ENCODE assay signal across 8 cellular contexts in genomic region chr14:95507174-95507573, GRCh38. TPM values are rescaled to one million over a fixed set of nuclear protein-coding genes. Genes with fewer than 3 reads are reported as not detected.
DNase-seq lines count a peak whose midpoint lies in the region; ATAC-seq and TF ChIP-seq lines count a peak whose summit lies in the region.

No MANE protein-coding gene starts in this region.

- H3K36me3 Mint-ChIP-seq in stimulated activated naive B cell treated with anti-CD40 and anti-IgM and Interleukin-4, amounts not matched to agents 10 μg/mL and 1 μg/mL and 100 μg/mL, for 72 hours, result peaks cover 26 to 45% of the 10 kb centered on the region in 2 donors

- no peaks in the 10 kb centered on the region for H3K36me3 ChIP-seq in Panc1 (ENCODE audit: control insufficient read depth, insufficient read depth, low read length)
- H3K36me3 ChIP-seq in esophagus squamous epithelium, result no peaks in the 10 kb centered on the region

- TF ChIP-seq POLR2A in esophagus squamous epithelium (IDR thresholded peaks at IDR 0.05), result no peak

- intact Hi-C loops in Panc1 (cut with micrococcal nuclease; ENCODE audit: unreplicated experiment), result no loop called here
- intact Hi-C loops in esophagus squamous epithelium (cut with DNase I), result no loop called here
- intact Hi-C loops in posterior vena cava (cut with DNase I), result no loop called here

- peak overlapping the region in 1 of 2 donors; percentile 46 for H3K4me3 Mint-ChIP-seq in stimulated activated naive B cell treated with anti-CD40 and anti-IgM and Interleukin-4, amounts not matched to agents 10 μg/mL and 1 μg/mL and 100 μg/mL, for 72 hours

- H3K27ac ChIP-seq in Panc1 (ENCODE audit: low read length) (no peak overlapping the region), esophagus squamous epithelium (peak overlapping the region; percentile 12 to 83 (median 60))

- H3K27me3 ChIP-seq in Panc1 (ENCODE audit: control insufficient read depth, insufficient read depth, low read length) (no peaks in the 10 kb centered on the region), esophagus squamous epithelium (peaks cover 0 to 18% (median 0%) of the 10 kb centered on the region in 4 donors)

- H3K27me3 Mint-ChIP-seq in stimulated activated naive B cell treated with anti-CD40 and anti-IgM and Interleukin-4, amounts not matched to agents 10 μg/mL and 1 μg/mL and 100 μg/mL, for 72 hours, result no peaks in the 10 kb centered on the region

- ATAC-seq in Panc1, result peak; percentile 60
- no peak for ATAC-seq in HG02642 (IDR thresholded peaks at IDR 0.05; ENCODE audit: poor library complexity, unreplicated experiment)
- no peak for ATAC-seq in stimulated activated naive B cell treated with anti-CD40 and anti-IgM and Interleukin-4, amounts not matched to agents 10 μg/mL and 1 μg/mL and 100 μg/mL, for 72 hours (replicated peaks)

- CTCF ChIA-PET in Panc1 (lab: Charles Lee), result no interaction called here

- H3K9me3 ChIP-seq in Panc1 (ENCODE audit: control insufficient read depth, insufficient read depth, low read depth, low read length), result no peaks in the 10 kb centered on the region
- H3K9me3 ChIP-seq in esophagus squamous epithelium, result no peaks in the 10 kb centered on the region

- 22 to 33% methylated on average over 4 to 8 of the region's 8 CpGs for WGBS in esophagus squamous epithelium, 2 donors

- TF ChIP-seq CTCF in Panc1 (IDR thresholded peaks at IDR 0.05), result no peak
- TF ChIP-seq CTCF in esophagus squamous epithelium (IDR thresholded peaks at IDR 0.05), result no peak

- H3K4me1 ChIP-seq in Panc1 (ENCODE audit: control insufficient read depth, insufficient read depth, low read length), result no peaks in the 10 kb centered on the region; the same call in 1 of the 2 replicates
- peaks cover 21 to 87% (median 45%) of the 10 kb centered on the region in 3 donors for H3K4me1 ChIP-seq in esophagus squamous epithelium

- H3K27ac Mint-ChIP-seq in stimulated activated naive B cell treated with anti-CD40 and anti-IgM and Interleukin-4, amounts not matched to agents 10 μg/mL and 1 μg/mL and 100 μg/mL, for 72 hours, result no peak overlapping the region

- in situ Hi-C loops in Panc1 (cut with HindIII; ENCODE audit: low pct_unique_long_range_greater_than_20kb, low sequenced_read_pairs), result no loop called here

- no peaks in the 10 kb centered on the region for H3K9me3 Mint-ChIP-seq in stimulated activated naive B cell treated with anti-CD40 and anti-IgM and Interleukin-4, amounts not matched to agents 10 μg/mL and 1 μg/mL and 100 μg/mL, for 72 hours

- no TSS peak for BruUV-seq in Panc1 (replicated peaks; lab: Mats Ljungman, UMichigan)

- peaks cover 59 to 96% of the 10 kb centered on the region in 2 donors for H3K4me1 Mint-ChIP-seq in stimulated activated naive B cell treated with anti-CD40 and anti-IgM and Interleukin-4, amounts not matched to agents 10 μg/mL and 1 μg/mL and 100 μg/mL, for 72 hours

- POLR2A ChIA-PET in Panc1 (lab: Charles Lee), result no interaction called here

- no peak overlapping the region for H3K4me3 ChIP-seq in Panc1 (ENCODE audit: low read depth in 2 of 2, low read length in 2 of 2)
- no peak overlapping the region for H3K4me3 ChIP-seq in esophagus squamous epithelium

- DNase-seq in EH (ENCODE audit: low read depth) (peak; percentile 98), Panc1 (ENCODE audit: low read depth, low spot score) (no peak), esophagus squamous epithelium (lab: John Stamatoyannopoulos, UW) (no peak), posterior vena cava (ENCODE audit: low spot score) (peak; percentile 91), NCI-H345 treated with DMSO at 0.1 percent for 48 hours (lab: John Stamatoyannopoulos, UW; ENCODE audit: unreplicated experiment) (no peak), inferior parietal cortex (ENCODE audit: extremely low spot score) (no peak)
- no peak for DNase-seq in stimulated activated naive B cell treated with anti-CD40 and anti-IgM and Interleukin-4, amounts not matched to agents 10 μg/mL and 1 μg/mL and 100 μg/mL, for 72 hours

RNA-seq across cellular contexts. Expression of gene SYNE3, which starts 9.3 kb away (rescaled TPM):
- 6.2 TPM for total RNA-seq in Panc1 (2021; ENCODE audit: unreplicated experiment)
- 2.1 TPM for polyA plus RNA-seq in Panc1 (2012; ENCODE audit: insufficient read length)
- total RNA-seq in esophagus squamous epithelium, result 10 to 100 TPM in 1 of 4 donors, 1 to 10 TPM in 3; 1.5 to 11.6 (median 5.5) TPM
- 10 to 100 TPM; 35.7 to 40.0 TPM for total RNA-seq in posterior vena cava

RNA-seq across cellular contexts. Expression of gene GLRX5, which starts 27.7 kb away (rescaled TPM):
- total RNA-seq in Panc1 (2021; ENCODE audit: unreplicated experiment), result 38.6 TPM
- polyA plus RNA-seq in Panc1 (2012; ENCODE audit: insufficient read length), result 42.7 TPM
- total RNA-seq in esophagus squamous epithelium, result 10 to 100 TPM; 14.4 to 40.1 (median 32.6) TPM
- total RNA-seq in posterior vena cava, result 10 to 100 TPM; 21.7 to 25.6 TPM

Comparison
In these comparisons a context has a peak if more than half of its experiments do, and no peak if none do; other contexts are left out.
1. DNase-seq: peak in EH (single experiment) and posterior vena cava (single experiment); none in Panc1 (single experiment), esophagus squamous epithelium (single experiment), NCI-H345 treated with DMSO at 0.1 percent for 48 hours (single experiment), stimulated activated naive B cell treated with anti-CD40 and anti-IgM and Interleukin-4, amounts not matched to agents 10 μg/mL and 1 μg/mL and 100 μg/mL, for 72 hours (single experiment) and inferior parietal cortex (single experiment).